10 cellular contexts compared by ENCODE assay signal in genomic region chr14:25431211-25432076, GRCh38.
DNase-seq lines count a peak whose midpoint lies in the region; ATAC-seq and TF ChIP-seq lines count a peak whose summit lies in the region.
"Had no signal": no experiment of that assay in that cellular context is flagged by ENCODE, and none has a peak within 500 bp of the region (broad histone marks: within the 10 kb centered on the region; RNA-seq: fewer than 3 reads in every experiment).

No MANE protein-coding gene starts in this region.

- no peaks in the 10 kb centered on the region for H3K27me3 Mint-ChIP-seq in neural crest cell (ENCODE audit: low read depth)

- peaks cover 6% of the 10 kb centered on the region for H3K36me3 Mint-ChIP-seq in neural crest cell (ENCODE audit: low read depth)

- DNase-seq in NCI-H146 (lab: John Stamatoyannopoulos, UW), result peak; percentile 43
- no peak for DNase-seq in NCI-H146 treated with DMSO at 0.1 percent for 48 hours (lab: John Stamatoyannopoulos, UW; ENCODE audit: unreplicated experiment)
- DNase-seq in NCI-H1694 treated with DMSO at 0.1 percent for 48 hours (lab: John Stamatoyannopoulos, UW), result peak; percentile 30
- DNase-seq in astrocyte of the hippocampus (ENCODE audit: low read depth, low spot score), result peak; percentile 31
- peak; percentile 23 for DNase-seq in neural crest cell (ENCODE audit: low read depth, low spot score)
- DNase-seq in epidermal melanocyte (ENCODE audit: insufficient read length, low spot score), result no peak
- DNase-seq in NCI-H2171 treated with DMSO at 0.1 percent for 48 hours (lab: John Stamatoyannopoulos, UW), result no peak
- DNase-seq: left ventricle myocardium inferior, NCI-H226 had no signal

- peaks cover 13% of the 10 kb centered on the region for H3K9me3 Mint-ChIP-seq in neural crest cell

- TF ChIP-seq CTCF in neural crest cell (conservative IDR thresholded peaks at IDR 0.05), result peak; percentile 60

- no peak overlapping the region for H3K27ac Mint-ChIP-seq in neural crest cell (ENCODE audit: unreplicated experiment)

- no peak overlapping the region for H3K4me3 Mint-ChIP-seq in neural crest cell

- ATAC-seq in HG03354 (IDR thresholded peaks at IDR 0.05; ENCODE audit: poor library complexity, severe bottlenecking, unreplicated experiment), result no peak

- no peaks in the 10 kb centered on the region for H3K4me1 Mint-ChIP-seq in neural crest cell

Comparison
In these comparisons a context has a peak if more than half of its experiments do, and no peak if none do; other contexts are left out.
1. DNase-seq: peak in NCI-H146 (single experiment), NCI-H1694 treated with DMSO at 0.1 percent for 48 hours (single experiment), astrocyte of the hippocampus (single experiment) and neural crest cell (single experiment); none in NCI-H146 treated with DMSO at 0.1 percent for 48 hours (single experiment), epidermal melanocyte (single experiment) and NCI-H2171 treated with DMSO at 0.1 percent for 48 hours (single experiment).